23 cellular contexts compared by ENCODE assay signal in the genomic region with DNA sequence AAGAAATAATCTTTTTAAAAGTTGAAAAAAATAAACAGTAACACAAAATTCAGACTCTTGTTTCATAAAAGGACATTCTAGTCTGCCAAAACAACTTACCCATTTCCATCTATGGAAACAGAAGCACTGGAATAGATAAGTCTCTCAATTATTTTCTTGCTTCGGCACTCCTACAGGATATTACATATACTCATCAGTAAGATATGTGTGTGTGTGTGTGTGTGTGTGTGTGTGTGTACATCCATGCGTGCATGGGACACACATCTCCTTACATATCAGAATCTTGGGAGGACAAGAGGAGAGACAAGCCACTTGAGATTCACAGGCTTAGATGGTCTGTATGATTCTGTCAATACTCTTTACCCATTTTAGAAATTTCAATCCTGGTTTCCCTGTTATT.
"Had no signal": no experiment of that assay in that cellular context is flagged by ENCODE, and none has a peak within 500 bp of the region (broad histone marks: within the 10 kb centered on the region; RNA-seq: fewer than 3 reads in every experiment).

No MANE protein-coding gene starts in this region.

- H3K79me2 ChIP-seq: parathyroid adenoma had no signal

- H3K9me3 Mint-ChIP-seq: immature natural killer cell, nephron, type B pancreatic cell had no signal

- H3K9me3 ChIP-seq: esophagus muscularis mucosa, gastroesophageal sphincter, left ventricle myocardium inferior, lower lobe of right lung had no signal

- H3K4me1 ChIP-seq: gastroesophageal sphincter, parathyroid adenoma had no signal

- H3K4me3 Mint-ChIP-seq: immature natural killer cell, memory B cell, nephron, type B pancreatic cell had no signal

- H3K4me3 ChIP-seq: esophagus muscularis mucosa, gastroesophageal sphincter, left ventricle myocardium inferior, lower lobe of right lung, smooth muscle cell had no signal

- H3K27me3 Mint-ChIP-seq: memory B cell, type B pancreatic cell had no signal

- H3K4me1 Mint-ChIP-seq: immature natural killer cell, nephron had no signal

- H3K36me3 Mint-ChIP-seq: type B pancreatic cell had no signal

- H3K27ac ChIP-seq: epithelial cell of prostate, esophagus muscularis mucosa, gastroesophageal sphincter, left ventricle myocardium inferior, lower lobe of right lung, parathyroid adenoma had no signal

- H3K27ac Mint-ChIP-seq: immature natural killer cell, nephron, type B pancreatic cell had no signal

- DNase-seq: cortex of kidney; effector memory CD4-positive, alpha-beta T cell; foreskin fibroblast; glutamatergic neuron; immature natural killer cell; kidney; left cardiac atrium; left ventricle myocardium inferior; lower lobe of right lung; midbrain; occipital lobe; stimulated activated CD4-positive, alpha-beta T cell treated with anti-CD3 and anti-CD28 coated beads, Interleukin-2, amount 100 ng/mL, for 48 hours; stimulated activated naive CD4-positive, alpha-beta T cell treated with Interleukin-2 at 50 U/mL for 16 hours had no signal

- H2AFZ ChIP-seq: parathyroid adenoma had no signal

- H3K27me3 ChIP-seq: esophagus muscularis mucosa, gastroesophageal sphincter had no signal

- H3K36me3 ChIP-seq: lower lobe of right lung had no signal

- FAIRE-seq: endometrium, kidney, urothelium cell line had no signal

- ATAC-seq: gastroesophageal sphincter, left cardiac atrium, lower lobe of right lung had no signal

- H3K4me2 ChIP-seq: smooth muscle cell had no signal

- H3K9ac ChIP-seq: parathyroid adenoma had no signal
